ENCODE assay signal across 2 cellular contexts in the genomic region with DNA sequence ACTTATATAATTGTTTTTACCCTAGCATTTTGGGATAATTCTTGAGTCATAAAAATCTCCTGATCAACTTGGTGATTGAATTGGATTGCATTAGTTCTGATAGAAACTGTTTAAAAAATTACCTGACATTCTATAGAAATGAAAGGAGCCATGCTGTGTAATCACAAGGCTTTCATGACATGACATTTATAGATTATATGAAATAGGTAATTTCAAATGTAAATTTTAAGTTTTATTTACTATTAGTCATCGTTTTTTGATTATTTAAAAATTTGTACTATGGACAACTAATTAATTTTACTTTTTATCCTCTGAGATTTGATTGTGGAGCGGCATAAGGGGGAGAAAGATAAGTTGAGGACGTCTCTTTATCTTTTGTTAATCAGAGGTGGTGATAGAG.
TF ChIP-seq lines count a peak whose summit lies in the region.

No MANE protein-coding gene starts in this region.

TF ChIP-seq in SK-N-SH, 30 proteins besides CTCF, POLR2A, EP300 and RAD21 (continued from another document):
- TF ChIP-seq, protein P1, sequence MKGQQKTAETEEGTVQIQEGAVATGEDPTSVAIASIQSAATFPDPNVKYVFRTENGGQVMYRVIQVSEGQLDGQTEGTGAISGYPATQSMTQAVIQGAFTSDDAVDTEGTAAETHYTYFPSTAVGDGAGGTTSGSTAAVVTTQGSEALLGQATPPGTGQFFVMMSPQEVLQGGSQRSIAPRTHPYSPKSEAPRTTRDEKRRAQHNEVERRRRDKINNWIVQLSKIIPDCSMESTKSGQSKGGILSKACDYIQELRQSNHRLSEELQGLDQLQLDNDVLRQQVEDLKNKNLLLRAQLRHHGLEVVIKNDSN (IDR thresholded peaks at IDR 0.05; ENCODE audit: borderline replicate concordance, low read depth): no peak
- TF ChIP-seq TAF1 (IDR thresholded peaks at IDR 0.05; ENCODE audit: borderline replicate concordance, low read depth, low read length) (no peak), RXRA (IDR thresholded peaks at IDR 0.05; ENCODE audit: borderline replicate concordance, low read depth) (no peak)
TF ChIP-seq in SK-N-SH: peak in this region for 0.

TF ChIP-seq in SK-N-SH treated with all-trans-retinoic acid at 6 μM for 48 hours, 23 proteins besides CTCF, POLR2A, EP300 and RAD21 (continued from another document):
- TF ChIP-seq, protein P2, sequence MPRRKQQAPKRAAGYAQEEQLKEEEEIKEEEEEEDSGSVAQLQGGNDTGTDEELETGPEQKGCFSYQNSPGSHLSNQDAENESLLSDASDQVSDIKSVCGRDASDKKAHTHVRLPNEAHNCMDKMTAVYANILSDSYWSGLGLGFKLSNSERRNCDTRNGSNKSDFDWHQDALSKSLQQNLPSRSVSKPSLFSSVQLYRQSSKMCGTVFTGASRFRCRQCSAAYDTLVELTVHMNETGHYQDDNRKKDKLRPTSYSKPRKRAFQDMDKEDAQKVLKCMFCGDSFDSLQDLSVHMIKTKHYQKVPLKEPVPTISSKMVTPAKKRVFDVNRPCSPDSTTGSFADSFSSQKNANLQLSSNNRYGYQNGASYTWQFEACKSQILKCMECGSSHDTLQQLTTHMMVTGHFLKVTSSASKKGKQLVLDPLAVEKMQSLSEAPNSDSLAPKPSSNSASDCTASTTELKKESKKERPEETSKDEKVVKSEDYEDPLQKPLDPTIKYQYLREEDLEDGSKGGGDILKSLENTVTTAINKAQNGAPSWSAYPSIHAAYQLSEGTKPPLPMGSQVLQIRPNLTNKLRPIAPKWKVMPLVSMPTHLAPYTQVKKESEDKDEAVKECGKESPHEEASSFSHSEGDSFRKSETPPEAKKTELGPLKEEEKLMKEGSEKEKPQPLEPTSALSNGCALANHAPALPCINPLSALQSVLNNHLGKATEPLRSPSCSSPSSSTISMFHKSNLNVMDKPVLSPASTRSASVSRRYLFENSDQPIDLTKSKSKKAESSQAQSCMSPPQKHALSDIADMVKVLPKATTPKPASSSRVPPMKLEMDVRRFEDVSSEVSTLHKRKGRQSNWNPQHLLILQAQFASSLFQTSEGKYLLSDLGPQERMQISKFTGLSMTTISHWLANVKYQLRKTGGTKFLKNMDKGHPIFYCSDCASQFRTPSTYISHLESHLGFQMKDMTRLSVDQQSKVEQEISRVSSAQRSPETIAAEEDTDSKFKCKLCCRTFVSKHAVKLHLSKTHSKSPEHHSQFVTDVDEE (CRISPR knock-in tag; IDR thresholded peaks at IDR 0.05): no peak
- TF ChIP-seq, protein P3, sequence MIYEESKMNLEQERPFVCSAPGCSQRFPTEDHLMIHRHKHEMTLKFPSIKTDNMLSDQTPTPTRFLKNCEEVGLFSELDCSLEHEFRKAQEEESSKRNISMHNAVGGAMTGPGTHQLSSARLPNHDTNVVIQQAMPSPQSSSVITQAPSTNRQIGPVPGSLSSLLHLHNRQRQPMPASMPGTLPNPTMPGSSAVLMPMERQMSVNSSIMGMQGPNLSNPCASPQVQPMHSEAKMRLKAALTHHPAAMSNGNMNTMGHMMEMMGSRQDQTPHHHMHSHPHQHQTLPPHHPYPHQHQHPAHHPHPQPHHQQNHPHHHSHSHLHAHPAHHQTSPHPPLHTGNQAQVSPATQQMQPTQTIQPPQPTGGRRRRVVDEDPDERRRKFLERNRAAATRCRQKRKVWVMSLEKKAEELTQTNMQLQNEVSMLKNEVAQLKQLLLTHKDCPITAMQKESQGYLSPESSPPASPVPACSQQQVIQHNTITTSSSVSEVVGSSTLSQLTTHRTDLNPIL (CRISPR knock-in tag; IDR thresholded peaks at IDR 0.05; ENCODE audit: low read depth): no peak
- TF ChIP-seq, protein P4, sequence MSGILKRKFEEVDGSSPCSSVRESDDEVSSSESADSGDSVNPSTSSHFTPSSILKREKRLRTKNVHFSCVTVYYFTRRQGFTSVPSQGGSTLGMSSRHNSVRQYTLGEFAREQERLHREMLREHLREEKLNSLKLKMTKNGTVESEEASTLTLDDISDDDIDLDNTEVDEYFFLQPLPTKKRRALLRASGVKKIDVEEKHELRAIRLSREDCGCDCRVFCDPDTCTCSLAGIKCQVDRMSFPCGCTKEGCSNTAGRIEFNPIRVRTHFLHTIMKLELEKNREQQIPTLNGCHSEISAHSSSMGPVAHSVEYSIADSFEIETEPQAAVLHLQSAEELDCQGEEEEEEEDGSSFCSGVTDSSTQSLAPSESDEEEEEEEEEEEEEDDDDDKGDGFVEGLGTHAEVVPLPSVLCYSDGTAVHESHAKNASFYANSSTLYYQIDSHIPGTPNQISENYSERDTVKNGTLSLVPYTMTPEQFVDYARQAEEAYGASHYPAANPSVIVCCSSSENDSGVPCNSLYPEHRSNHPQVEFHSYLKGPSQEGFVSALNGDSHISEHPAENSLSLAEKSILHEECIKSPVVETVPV (CRISPR knock-in tag; IDR thresholded peaks at IDR 0.05): no peak
- TF ChIP-seq ZNF70 (CRISPR knock-in tag; IDR thresholded peaks at IDR 0.05) (no peak), OSR1 (CRISPR knock-in tag; IDR thresholded peaks at IDR 0.05) (no peak), PPARA (CRISPR knock-in tag; IDR thresholded peaks at IDR 0.05; ENCODE audit: borderline replicate concordance) (no peak), ZFP3 (CRISPR knock-in tag; IDR thresholded peaks at IDR 0.05) (no peak), PATZ1 (CRISPR knock-in tag; IDR thresholded peaks at IDR 0.05; ENCODE audit: borderline replicate concordance) (no peak), ZFP30 (CRISPR knock-in tag; IDR thresholded peaks at IDR 0.05) (no peak), SNAI2 (CRISPR knock-in tag; IDR thresholded peaks at IDR 0.05) (no peak), ESRRG (CRISPR knock-in tag; IDR thresholded peaks at IDR 0.05) (no peak), ISL1 (CRISPR knock-in tag; IDR thresholded peaks at IDR 0.05) (no peak), CSDC2 (CRISPR knock-in tag; IDR thresholded peaks at IDR 0.05) (no peak), GLIS3 (CRISPR knock-in tag; IDR thresholded peaks at IDR 0.05) (no peak), BACH2 (CRISPR knock-in tag; IDR thresholded peaks at IDR 0.05; ENCODE audit: borderline replicate concordance) (no peak), TOX (CRISPR knock-in tag; IDR thresholded peaks at IDR 0.05; ENCODE audit: borderline replicate concordance) (no peak)
